In the genomic region with DNA sequence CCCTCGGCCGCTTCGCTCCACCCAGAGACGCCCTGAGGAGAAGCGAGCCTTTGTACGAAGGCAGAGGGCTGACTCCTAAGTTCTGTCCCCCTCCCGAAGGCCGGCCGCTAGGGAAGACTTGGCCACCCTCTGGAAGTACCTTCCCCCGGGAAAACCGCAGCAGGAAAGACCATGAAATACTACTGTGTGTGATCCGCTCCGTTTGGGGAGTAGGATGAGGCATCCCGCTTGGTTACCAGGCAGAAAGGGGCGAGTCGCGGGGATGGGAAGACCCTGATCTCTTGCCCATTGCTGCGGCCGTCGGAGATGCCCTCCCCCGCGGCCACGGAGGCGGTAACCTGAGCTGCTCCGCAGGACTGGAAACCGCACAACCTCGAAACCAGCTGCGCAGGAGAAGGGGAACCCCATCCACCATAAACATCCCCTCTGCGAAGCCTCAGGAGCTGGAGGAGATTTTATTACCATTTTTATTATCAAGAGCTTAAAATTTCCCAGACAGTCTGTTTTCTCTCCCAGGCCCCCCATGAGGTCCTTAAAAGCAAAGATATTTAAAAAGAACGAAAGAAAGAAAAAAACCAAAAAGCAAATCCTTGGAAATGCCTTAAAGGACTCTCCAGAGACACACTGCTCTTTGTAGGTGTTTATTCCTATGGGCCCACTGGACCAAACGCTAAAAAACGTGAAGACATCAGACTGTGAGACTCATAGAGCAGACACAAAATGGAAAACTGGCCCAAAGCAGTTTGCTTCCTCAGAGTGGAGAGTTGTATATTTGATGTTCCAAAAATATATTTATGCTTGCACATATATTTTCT, we compare ENCODE assay signal across 7 cellular contexts. TPM values are rescaled to one million over a fixed set of nuclear protein-coding genes. Genes with fewer than 3 reads are reported as not detected.
DNase-seq lines count a peak whose midpoint lies in the region; ATAC-seq and TF ChIP-seq lines count a peak whose summit lies in the region.

No MANE protein-coding gene starts in this region.

- H3K36me3 Mint-ChIP-seq in stimulated activated naive B cell treated with anti-CD40 and anti-IgM and Interleukin-4, amounts not matched to agents 10 μg/mL and 1 μg/mL and 100 μg/mL, for 72 hours: peaks cover 0 to 6% of the 10 kb centered on the region in 2 donors

- intact Hi-C loops in adrenal gland (cut with DNase I): no loop called here

- H3K27ac ChIP-seq in HUES64 (ENCODE audit: low read depth, low read length): no peak overlapping the region
- peak overlapping the region in 4 of 5 donors; percentile 12 to 76 (median 40) for H3K27ac ChIP-seq in adrenal gland

- no peaks in the 10 kb centered on the region for H3K36me3 ChIP-seq in HUES64 (ENCODE audit: insufficient read depth, low read length)
- H3K36me3 ChIP-seq in adrenal gland (replicated peaks in 1 of 2): no peaks in the 10 kb centered on the region

- ATAC-seq in stimulated activated naive B cell treated with anti-CD40 and anti-IgM and Interleukin-4, amounts not matched to agents 10 μg/mL and 1 μg/mL and 100 μg/mL, for 72 hours (replicated peaks): peak; percentile 46 to 55
- no peak for ATAC-seq in GM18520 (IDR thresholded peaks at IDR 0.05; ENCODE audit: unreplicated experiment)

- peaks cover 6 to 7% of the 10 kb centered on the region in 2 donors for H3K9me3 Mint-ChIP-seq in stimulated activated naive B cell treated with anti-CD40 and anti-IgM and Interleukin-4, amounts not matched to agents 10 μg/mL and 1 μg/mL and 100 μg/mL, for 72 hours

- peak overlapping the region; percentile 77 to 81 for H3K4me3 Mint-ChIP-seq in stimulated activated naive B cell treated with anti-CD40 and anti-IgM and Interleukin-4, amounts not matched to agents 10 μg/mL and 1 μg/mL and 100 μg/mL, for 72 hours

- H3K9ac ChIP-seq in HUES64 (ENCODE audit: low read depth, low read length): peak overlapping the region; percentile 50

- 5% methylated on average over 31 of the region's 32 CpGs for WGBS in HUES64
- 9 to 20% (median 12%) methylated on average over 18 to 32 of the region's 32 CpGs for WGBS in adrenal gland, 4 donors

- H3K4me3 ChIP-seq in HUES64 (ENCODE audit: low read length) (peak overlapping the region; percentile 69), adrenal gland (peak overlapping the region in 2 of 4 donors; percentile 28 to 60)

- peaks cover 11% of the 10 kb centered on the region for H3K4me1 ChIP-seq in HUES64 (ENCODE audit: insufficient read depth, low read length)
- H3K4me1 ChIP-seq in adrenal gland (replicated peaks in 1 of 2): peaks cover 0 to 19% of the 10 kb centered on the region in 2 donors

- no peak for TF ChIP-seq CTCF in adrenal gland (IDR thresholded peaks at IDR 0.05)

- H3K27me3 ChIP-seq in HUES64 (ENCODE audit: insufficient read depth, low read length) (peaks cover 56% of the 10 kb centered on the region), adrenal gland (peaks cover 39% of the 10 kb centered on the region)

- peak in 4 of 7 donors; percentile 6 to 41 (median 22) for DNase-seq in adrenal gland
- DNase-seq in islet precursor cell: peak; percentile 73
- DNase-seq in stimulated activated naive B cell treated with anti-CD40 and anti-IgM and Interleukin-4, amounts not matched to agents 10 μg/mL and 1 μg/mL and 100 μg/mL, for 72 hours: peak; percentile 23
- no peak for DNase-seq in COR-L47 (lab: John Stamatoyannopoulos, UW)
- no peak for DNase-seq in activated CD4-positive, CD25-positive, alpha-beta regulatory T cell treated with anti-CD3 and anti-CD28 coated beads, Interleukin-2, amount 50 U/mL, for 72 hours

- H3K9me3 ChIP-seq in HUES64 (ENCODE audit: insufficient read depth, low read depth, low read length) (no peaks in the 10 kb centered on the region), adrenal gland (replicated peaks in 1 of 3) (no peaks in the 10 kb centered on the region)

- TF ChIP-seq POLR2A in adrenal gland (IDR thresholded peaks at IDR 0.05): no peak

- H3K4me1 Mint-ChIP-seq in stimulated activated naive B cell treated with anti-CD40 and anti-IgM and Interleukin-4, amounts not matched to agents 10 μg/mL and 1 μg/mL and 100 μg/mL, for 72 hours: peaks cover 17 to 25% of the 10 kb centered on the region in 2 donors

- peaks cover 29 to 33% of the 10 kb centered on the region in 2 donors for H3K27me3 Mint-ChIP-seq in stimulated activated naive B cell treated with anti-CD40 and anti-IgM and Interleukin-4, amounts not matched to agents 10 μg/mL and 1 μg/mL and 100 μg/mL, for 72 hours

- no peak overlapping the region for H3K27ac Mint-ChIP-seq in stimulated activated naive B cell treated with anti-CD40 and anti-IgM and Interleukin-4, amounts not matched to agents 10 μg/mL and 1 μg/mL and 100 μg/mL, for 72 hours

RNA-seq across cellular contexts. Expression of gene NID2, which starts 1.0 kb away (rescaled TPM):
- 5.5 TPM for polyA plus RNA-seq in HUES64 (2013, experiment 1 of 2)
- polyA plus RNA-seq in HUES64 (2013, experiment 2 of 2): 6.3 TPM
- total RNA-seq in adrenal gland: 10 to 100 TPM; 19.1 to 61.3 (median 36.1) TPM
- 10 to 100 TPM in 2 of 3 donors, 1 to 10 TPM in 1; 7.2 to 22.7 (median 15.3) TPM for polyA plus RNA-seq in adrenal gland

Comparison
In these comparisons a context has a peak if more than half of its experiments do, and no peak if none do; other contexts are left out.
1. DNase-seq: peak in adrenal gland (4 of 7), islet precursor cell (single experiment) and stimulated activated naive B cell treated with anti-CD40 and anti-IgM and Interleukin-4, amounts not matched to agents 10 μg/mL and 1 μg/mL and 100 μg/mL, for 72 hours (single experiment); none in COR-L47 (single experiment) and activated CD4-positive, CD25-positive, alpha-beta regulatory T cell treated with anti-CD3 and anti-CD28 coated beads, Interleukin-2, amount 50 U/mL, for 72 hours (single experiment).